In the genomic region with DNA sequence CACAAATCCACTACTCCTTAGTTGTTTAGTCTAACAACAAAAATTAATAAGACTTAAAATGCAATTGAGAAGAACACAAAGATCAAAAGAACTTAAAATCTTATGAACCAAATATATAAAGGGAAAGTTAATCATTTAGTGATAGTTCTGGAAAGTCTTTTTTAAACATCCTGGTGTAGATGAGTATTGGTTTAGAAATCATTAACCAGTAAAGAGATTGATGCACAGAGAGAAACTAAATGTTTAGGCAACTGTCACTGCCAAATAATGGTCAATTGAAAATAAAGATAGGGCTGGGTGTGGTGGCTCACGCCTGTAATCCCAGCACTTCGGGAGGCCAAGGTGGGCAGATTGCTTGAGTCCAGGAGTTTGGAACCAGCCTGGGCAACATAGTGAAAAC, we compare ENCODE assay signal across 1 cellular context.
TF ChIP-seq lines count a peak whose summit lies in the region.

No MANE protein-coding gene starts in this region.

TF ChIP-seq in SK-N-SH, 30 proteins besides CTCF, POLR2A, EP300 and RAD21 (continued from another document):
- TF ChIP-seq JUND (IDR thresholded peaks at IDR 0.05) (no peak), SMC3 (IDR thresholded peaks at IDR 0.05; ENCODE audit: low read depth, low read length) (no peak), GABPA (IDR thresholded peaks at IDR 0.05; ENCODE audit: low read depth) (no peak)
